Comparison of ENCODE assay signal across 19 cellular contexts in the genomic region with DNA sequence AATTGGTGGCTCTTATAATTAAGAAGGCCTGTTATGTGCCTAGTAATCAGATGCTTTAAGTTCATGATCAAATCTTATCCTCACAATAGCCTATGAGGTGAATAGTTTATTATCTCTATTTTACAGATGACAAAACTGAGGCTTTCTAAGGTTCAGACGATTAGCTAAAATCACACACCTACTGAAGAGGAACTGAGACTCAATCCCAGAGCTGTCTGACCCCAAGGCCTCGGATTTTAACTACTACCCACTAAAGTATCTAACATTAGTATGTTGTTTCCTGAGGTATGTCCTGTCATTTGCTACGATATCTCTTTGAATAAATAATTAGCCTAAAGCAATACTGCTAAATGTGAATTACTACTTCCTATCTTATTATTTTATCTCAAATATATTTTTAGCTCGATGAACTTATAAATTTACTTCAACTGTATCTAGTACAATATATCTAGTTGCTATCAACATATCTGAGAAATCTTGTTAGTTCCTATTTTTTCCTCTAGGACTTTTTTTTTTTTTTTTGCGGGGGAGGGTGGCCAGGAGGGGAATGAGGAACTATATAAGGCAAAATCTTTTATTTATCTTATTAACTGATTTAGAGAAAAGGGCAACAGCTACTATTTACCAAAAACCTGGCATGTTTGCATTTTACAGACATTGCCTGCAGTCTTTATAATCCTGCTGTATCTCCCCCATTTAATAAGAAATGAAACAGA.
A peak's percentile ranks its signal among the peaks of the same experiment; 100 is the strongest.
DNase-seq lines count a peak whose midpoint lies in the region; ATAC-seq lines count a peak whose summit lies in the region.
"Had no signal": no experiment of that assay in that cellular context is flagged by ENCODE, and none has a peak within 500 bp of the region (broad histone marks: within the 10 kb centered on the region; RNA-seq: fewer than 3 reads in every experiment).

No MANE protein-coding gene starts in this region.

- POLR2A ChIA-PET in CD4-positive, alpha-beta memory T cell (lab: Charles Lee; ENCODE audit: partially characterized antibody) = interaction anchor here (0.6 kb wide), 1 partner anchor 581 kb away, joined by 3 read pairs; the partner anchor contains the start of gene GPR180

- H3K4me1 Mint-ChIP-seq in CD4-positive, alpha-beta memory T cell = peaks cover 35 to 66% (median 56%) of the 10 kb centered on the region in 4 donors

- H3K27me3 Mint-ChIP-seq in CD4-positive, alpha-beta memory T cell = no peaks in the 10 kb centered on the region

- H3K4me3 ChIP-seq in CD4-positive, alpha-beta memory T cell (ENCODE audit: low read length in 2 of 2) = no peak overlapping the region
- H3K4me3 ChIP-seq: ascending aorta, mucosa of descending colon had no signal

- CTCF ChIA-PET in CD4-positive, alpha-beta memory T cell (lab: Charles Lee; ENCODE audit: partially characterized antibody) = interaction anchor here (1.0 to 12.1 kb wide), 4 partner anchors 9 to 222 kb away, joined by 3 to 256 read pairs (median 5); no protein-coding TSS in a partner anchor

- H3K27ac ChIP-seq in CD4-positive, alpha-beta memory T cell (ENCODE audit: low read depth, low read length) = no peak overlapping the region
- H3K27ac ChIP-seq: ascending aorta, neutrophil had no signal

- H3K9me3 ChIP-seq in CD4-positive, alpha-beta memory T cell (ENCODE audit: control insufficient read depth in 1 of 2, low read length in 2 of 2) = no peaks in the 10 kb centered on the region
- H3K9me3 ChIP-seq: ascending aorta, mucosa of descending colon, neutrophil had no signal

- peaks cover 29 to 38% of the 10 kb centered on the region in 2 donors for H3K36me3 Mint-ChIP-seq in CD4-positive, alpha-beta memory T cell

- ATAC-seq in GM18909 (IDR thresholded peaks at IDR 0.05; ENCODE audit: poor library complexity, unreplicated experiment) (peak; percentile 40), GM21717 (IDR thresholded peaks at IDR 0.05; ENCODE audit: unreplicated experiment) (peak; percentile 60), HG03432 (IDR thresholded peaks at IDR 0.05; ENCODE audit: unreplicated experiment) (peak; percentile 50), HG03108 (IDR thresholded peaks at IDR 0.05; ENCODE audit: unreplicated experiment) (no peak), GM18907 (IDR thresholded peaks at IDR 0.05; ENCODE audit: unreplicated experiment) (no peak)
- ATAC-seq: HepG2, left cardiac atrium, mucosa of descending colon had no signal

- H3K9me3 Mint-ChIP-seq in CD4-positive, alpha-beta memory T cell = peaks cover 1 to 26% (median 13%) of the 10 kb centered on the region in 8 donors
- H3K9me3 Mint-ChIP-seq: HFFc6 had no signal

- H3K36me3 ChIP-seq in CD4-positive, alpha-beta memory T cell (ENCODE audit: insufficient read depth, low read length) = no peaks in the 10 kb centered on the region
- H3K36me3 ChIP-seq: ascending aorta, neutrophil had no signal

- intact Hi-C loops in CD4-positive, alpha-beta memory T cell (cut with micrococcal nuclease) = no loop called here

- H3K4me1 ChIP-seq in CD4-positive, alpha-beta memory T cell (ENCODE audit: insufficient read depth, low read length) = peaks cover 56% of the 10 kb centered on the region
- H3K4me1 ChIP-seq: ascending aorta had no signal

- peak overlapping the region in 5 of 7 donors; percentile 47 to 96 (median 71) for H3K27ac Mint-ChIP-seq in CD4-positive, alpha-beta memory T cell
- H3K27ac Mint-ChIP-seq: HFFc6 had no signal

- no peaks in the 10 kb centered on the region for H3K27me3 ChIP-seq in CD4-positive, alpha-beta memory T cell (ENCODE audit: insufficient read depth, low read length)
- H3K27me3 ChIP-seq: ascending aorta had no signal

- DNase-seq in CD4-positive, alpha-beta memory T cell = no peak
- no peak for DNase-seq in NCI-H510A (lab: John Stamatoyannopoulos, UW)
- DNase-seq in stimulated activated naive CD4-positive, alpha-beta T cell treated with Interleukin-2 at 50 U/mL for 16 hours (lab: John Stamatoyannopoulos, UW) = no peak
- DNase-seq: activated CD4-positive, CD25-positive, alpha-beta regulatory T cell treated with anti-CD3 and anti-CD28 coated beads, Interleukin-2, amount 50 U/mL, for 72 hours; activated CD8-positive, alpha-beta memory T cell treated with anti-CD3 and anti-CD28 coated beads, Interleukin-2, amount 50 U/mL, for 48 hours; activated naive CD4-positive, alpha-beta T cell treated with anti-CD3 and anti-CD28 coated beads for 36 hours; HFFc6; left cardiac atrium; mucosa of descending colon; NCI-H2081; NCI-H510A treated with DMSO at 0.1 percent for 48 hours had no signal

- peak overlapping the region in 1 of 8 donors; percentile 28 for H3K4me3 Mint-ChIP-seq in CD4-positive, alpha-beta memory T cell
- H3K4me3 Mint-ChIP-seq: activated naive CD4-positive, alpha-beta T cell treated with anti-CD3 and anti-CD28 coated beads for 36 hours; HFFc6 had no signal

Comparison
In these comparisons a context has a peak if more than half of its experiments do, and no peak if none do; other contexts are left out.
1. ATAC-seq: peak in GM18909 (single experiment), GM21717 (single experiment) and HG03432 (single experiment); none in HG03108 (single experiment) and GM18907 (single experiment).